ENCODE assay signal across 17 cellular contexts in the genomic region with DNA sequence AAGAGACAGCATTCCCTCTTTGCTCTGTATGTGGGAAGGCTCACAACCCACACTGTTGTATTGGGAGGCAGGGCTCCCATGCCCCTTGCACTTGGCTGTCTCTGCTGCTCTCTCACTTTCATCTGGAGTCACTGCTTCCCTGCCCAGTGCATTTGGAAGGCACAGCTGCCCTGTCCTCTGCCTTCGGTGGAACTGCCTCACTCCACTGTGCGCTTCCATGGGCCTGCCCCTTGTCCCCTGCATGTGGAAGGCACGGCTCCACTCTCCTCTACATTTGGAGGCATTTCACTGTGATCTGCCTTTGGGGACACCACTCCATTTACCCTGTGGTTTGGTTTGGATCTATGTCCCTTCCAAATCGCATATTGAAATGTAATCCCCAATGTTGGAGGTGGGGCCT. TPM values are rescaled to one million over a fixed set of nuclear protein-coding genes. Genes with fewer than 3 reads are reported as not detected.
"Had no signal": no experiment of that assay in that cellular context is flagged by ENCODE, and none has a peak within 500 bp of the region (broad histone marks: within the 10 kb centered on the region; RNA-seq: fewer than 3 reads in every experiment).

No MANE protein-coding gene starts in this region.

- H3K4me3 Mint-ChIP-seq: activated naive CD8-positive, alpha-beta T cell; effector memory CD8-positive, alpha-beta T cell; mesothelial cell of epicardium; neural crest cell had no signal

- FAIRE-seq: colon, kidney had no signal

- H3K9me3 ChIP-seq: breast epithelium, suprapubic skin had no signal

- ATAC-seq: effector memory CD8-positive, alpha-beta T cell; right cardiac atrium had no signal

- H3K27me3 ChIP-seq: breast epithelium, hepatocyte, suprapubic skin had no signal

- H3K36me3 Mint-ChIP-seq: mesothelial cell of epicardium had no signal

- H3K4me3 ChIP-seq: breast epithelium, hepatocyte, smooth muscle cell, suprapubic skin had no signal

- H3K27ac Mint-ChIP-seq: activated naive CD8-positive, alpha-beta T cell; effector memory CD8-positive, alpha-beta T cell; mesothelial cell of epicardium had no signal

- H3K27ac ChIP-seq: breast epithelium, epithelial cell of prostate, hepatocyte, suprapubic skin, VCaP had no signal

- H3K36me3 ChIP-seq: breast epithelium, suprapubic skin had no signal

- H3K9me3 Mint-ChIP-seq: mesothelial cell of epicardium, neural crest cell had no signal

- H3K4me1 ChIP-seq: breast epithelium had no signal

- DNase-seq: activated gamma-delta T cell; effector memory CD8-positive, alpha-beta T cell; kidney; right cardiac atrium; stimulated activated naive CD4-positive, alpha-beta T cell; T-helper 9 cell had no signal

RNA-seq across cellular contexts. Expression of gene PROM2, which starts 9.1 kb away (rescaled TPM):
- total RNA-seq: SK-MEL-5 had no signal
